In the genomic region with DNA sequence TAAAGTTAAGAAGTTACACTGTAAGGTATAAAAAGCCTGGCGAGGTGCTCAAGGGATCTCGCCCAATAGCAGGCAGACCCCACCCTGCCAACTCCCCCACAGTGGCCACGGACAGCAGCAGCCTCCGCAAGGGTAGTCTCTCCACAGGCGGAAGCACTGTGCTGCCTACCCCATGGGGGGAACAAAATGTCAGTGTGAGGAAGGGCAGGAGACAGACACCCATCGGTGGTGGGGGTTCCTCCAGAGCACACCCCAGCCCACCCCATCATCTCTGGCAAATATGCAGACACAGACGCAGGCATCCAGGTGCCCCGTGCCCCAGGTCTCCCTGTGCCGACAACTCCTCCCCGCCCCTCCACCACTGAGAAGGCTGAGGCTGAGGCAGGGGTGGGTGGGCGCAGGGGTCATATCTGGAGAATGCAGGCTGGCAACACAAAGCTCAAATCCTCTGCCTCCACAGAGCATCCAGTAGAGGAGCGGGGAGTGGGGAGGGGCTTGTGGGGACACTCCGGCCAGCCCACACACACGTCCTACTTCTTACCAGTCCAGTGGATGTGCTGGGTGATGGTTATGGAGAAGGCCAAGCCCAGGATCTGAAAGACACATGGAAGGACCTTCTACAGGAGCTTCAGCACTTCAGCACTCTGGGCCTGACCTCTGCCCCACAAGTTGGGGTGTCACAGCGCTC, we compare ENCODE assay signal across 23 cellular contexts.
A peak's percentile ranks its signal among the peaks of the same experiment; 100 is the strongest.
DNase-seq lines count a peak whose midpoint lies in the region; ATAC-seq, FAIRE-seq and TF ChIP-seq lines count a peak whose summit lies in the region.
"Had no signal": no experiment of that assay in that cellular context is flagged by ENCODE, and none has a peak within 500 bp of the region (broad histone marks: within the 10 kb centered on the region; RNA-seq: fewer than 3 reads in every experiment).

No MANE protein-coding gene starts in this region.

- no peak overlapping the region for H3K4me3 Mint-ChIP-seq in CD14-positive monocyte
- H3K4me3 Mint-ChIP-seq: activated CD4-positive, alpha-beta T cell treated with anti-CD3 and anti-CD28 coated beads, Interleukin-2, amount 10 ng/mL, durations not matched to agents 7 days and 5 days had no signal

- H3K4me2 ChIP-seq in SK-N-SH (no peak overlapping the region; the same call in 1 of the 2 replicates), Karpas-422 (ENCODE audit: low read depth, low read length, poor library complexity, severe bottlenecking) (no peak overlapping the region)

- TF ChIP-seq CTCF in SK-N-SH (IDR thresholded peaks at IDR 0.05): no peak
- TF ChIP-seq CTCF in kidney (IDR thresholded peaks at IDR 0.05; ENCODE audit: borderline replicate concordance, extremely low read depth, insufficient read depth): no peak
- TF ChIP-seq CTCF in CD14-positive monocyte (IDR thresholded peaks at IDR 0.05): no peak

- H3K9ac ChIP-seq in SK-N-SH: no peak overlapping the region
- H3K9ac ChIP-seq in kidney (ENCODE audit: low read length in 2 of 2): no peak overlapping the region
- no peak overlapping the region for H3K9ac ChIP-seq in skeletal muscle tissue (ENCODE audit: low read depth in 1 of 3, low read length in 3 of 3)
- H3K9ac ChIP-seq in Karpas-422 (ENCODE audit: low read length): no peak overlapping the region

- no peaks in the 10 kb centered on the region for H3K9me3 ChIP-seq in SK-N-SH
- H3K9me3 ChIP-seq in MG63: no peaks in the 10 kb centered on the region
- H3K9me3 ChIP-seq in kidney (ENCODE audit: control insufficient read depth in 1 of 2, low read length in 2 of 2): no peaks in the 10 kb centered on the region
- H3K9me3 ChIP-seq in skeletal muscle tissue (ENCODE audit: control insufficient read depth in 3 of 3, low read length in 3 of 3): no peaks in the 10 kb centered on the region
- H3K9me3 ChIP-seq in Karpas-422 (ENCODE audit: low read length): no peaks in the 10 kb centered on the region
- H3K9me3 ChIP-seq: thyroid gland had no signal

- no peak for TF ChIP-seq EP300 in SK-N-SH (IDR thresholded peaks at IDR 0.05; ENCODE audit: borderline replicate concordance in 1 of 2, low read depth in 1 of 2, low read length in 1 of 2)

- no peak for TF ChIP-seq RAD21 in SK-N-SH (IDR thresholded peaks at IDR 0.05; ENCODE audit: low read length)

- no peaks in the 10 kb centered on the region for H3K9me3 Mint-ChIP-seq in CD14-positive monocyte
- H3K9me3 Mint-ChIP-seq: activated CD4-positive, alpha-beta T cell treated with anti-CD3 and anti-CD28 coated beads, Interleukin-2, amount 10 ng/mL, durations not matched to agents 7 days and 5 days; activated T-helper 2 cell treated with anti-CD3 and anti-CD28 coated beads, Interferon-gamma antibody, Interleukin-2, Interleukin-4, amounts not matched to agents 10 μg/mL and 5 μg/mL and 100 μg/mL, durations not matched to agents 14 hours and 24 hours and 36 hours had no signal

- H3K36me3 ChIP-seq in SK-N-SH (replicated peaks in 1 of 2; ENCODE audit: control insufficient read depth in 1 of 2, insufficient read depth in 2 of 2, low read length in 1 of 2): no peaks in the 10 kb centered on the region
- no peaks in the 10 kb centered on the region; the same call in 1 of the 2 replicates for H3K36me3 ChIP-seq in MG63
- no peaks in the 10 kb centered on the region for H3K36me3 ChIP-seq in kidney (ENCODE audit: control insufficient read depth in 1 of 2, insufficient read depth in 2 of 2, low read length in 2 of 2)
- H3K36me3 ChIP-seq in skeletal muscle tissue (ENCODE audit: control insufficient read depth in 3 of 3, insufficient read depth in 3 of 3, low read length in 3 of 3): no peaks in the 10 kb centered on the region
- no peaks in the 10 kb centered on the region for H3K36me3 ChIP-seq in Karpas-422 (ENCODE audit: insufficient read depth, low read length)
- H3K36me3 ChIP-seq: thyroid gland had no signal

- 85% methylated on average over 9 of the region's 15 CpGs for WGBS in SK-N-SH (ENCODE audit: low lambda C conversion rate)

- H3K4me3 ChIP-seq in SK-N-SH (ENCODE audit: low read depth in 2 of 2, low read length in 1 of 2) (no peak overlapping the region), MG63 (peak overlapping the region; percentile 19), kidney (ENCODE audit: low read length in 2 of 2) (no peak overlapping the region), skeletal muscle tissue (ENCODE audit: low read length in 3 of 3) (no peak overlapping the region), Karpas-422 (ENCODE audit: low read length) (no peak overlapping the region)
- H3K4me3 ChIP-seq: K562, thyroid gland had no signal

- H3K4me1 Mint-ChIP-seq in CD14-positive monocyte: peaks cover 3% of the 10 kb centered on the region
- H3K4me1 Mint-ChIP-seq: activated CD4-positive, alpha-beta T cell treated with anti-CD3 and anti-CD28 coated beads, Interleukin-2, amount 10 ng/mL, durations not matched to agents 7 days and 5 days; naive B cell had no signal

- ATAC-seq in SK-N-SH treated with all-trans-retinoic acid at 6 μM for 48 hours: no peak
- ATAC-seq: K562 had no signal

- H3K4me1 ChIP-seq in SK-N-SH (ENCODE audit: control insufficient read depth in 1 of 2, insufficient read depth in 2 of 2, low read depth in 1 of 2, low read length in 1 of 2) (peaks cover 3 to 9% of the 10 kb centered on the region in 2 experiments; a peak in 2 of 4 replicates), kidney (ENCODE audit: control insufficient read depth in 1 of 2, insufficient read depth in 1 of 2, low read depth in 1 of 2, low read length in 2 of 2) (no peaks in the 10 kb centered on the region), skeletal muscle tissue (ENCODE audit: control insufficient read depth in 3 of 3, insufficient read depth in 3 of 3, low read length in 3 of 3) (peaks cover 6 to 8% (median 7%) of the 10 kb centered on the region in 3 donors), Karpas-422 (ENCODE audit: low read length) (no peaks in the 10 kb centered on the region)
- H3K4me1 ChIP-seq: thyroid gland had no signal

- FAIRE-seq in kidney (lab: Jason Lieb, UNC): no peak
- FAIRE-seq: K562 had no signal

- H2AFZ ChIP-seq in SK-N-SH (ENCODE audit: low read depth): peak overlapping the region; percentile 4; the same call in 1 of the 2 replicates
- no peak overlapping the region for H2AFZ ChIP-seq in Karpas-422 (ENCODE audit: low read length)

- CTCF ChIA-PET in SK-N-SH (lab: Yijun Ruan, JAX): interaction anchor here (1.0 to 1.6 kb wide), 4 partner anchors 15 to 158 kb away, joined by 3 to 6 read pairs (median 3); no protein-coding TSS in a partner anchor

- H3K27me3 Mint-ChIP-seq in CD14-positive monocyte (ENCODE audit: low read depth in 3 of 3): peaks cover 0 to 3% (median 2%) of the 10 kb centered on the region in 3 donors

- H3K9me2 ChIP-seq in SK-N-SH (no peaks in the 10 kb centered on the region), Karpas-422 (replicated peaks; ENCODE audit: insufficient read depth, low read length) (no peaks in the 10 kb centered on the region)

- H3K79me2 ChIP-seq in SK-N-SH (ENCODE audit: insufficient read depth) (no peaks in the 10 kb centered on the region), Karpas-422 (ENCODE audit: low read length) (no peaks in the 10 kb centered on the region)

- H3K27ac ChIP-seq in SK-N-SH (ENCODE audit: low read depth in 2 of 2, low read length in 1 of 2): no peak overlapping the region
- H3K27ac ChIP-seq in kidney (ENCODE audit: low read depth in 2 of 2, low read length in 2 of 2): no peak overlapping the region
- H3K27ac ChIP-seq in skeletal muscle tissue (ENCODE audit: low read depth, low read length): peak overlapping the region; percentile 30
- H3K27ac ChIP-seq in Karpas-422 (ENCODE audit: low read length): no peak overlapping the region
- H3K27ac ChIP-seq: 22Rv1, thyroid gland had no signal

- no peaks in the 10 kb centered on the region for H3F3A ChIP-seq in SK-N-SH (replicated peaks; ENCODE audit: insufficient read depth)

- H3K27me3 ChIP-seq in SK-N-SH (ENCODE audit: insufficient read depth): no peaks in the 10 kb centered on the region
- no peaks in the 10 kb centered on the region for H3K27me3 ChIP-seq in MG63
- peaks cover 0 to 6% (median 0%) of the 10 kb centered on the region in 3 donors for H3K27me3 ChIP-seq in skeletal muscle tissue (ENCODE audit: control insufficient read depth in 3 of 3, insufficient read depth in 3 of 3, low read length in 3 of 3)
- no peaks in the 10 kb centered on the region for H3K27me3 ChIP-seq in Karpas-422 (ENCODE audit: low read length)
- H3K27me3 ChIP-seq: thyroid gland had no signal

- POLR2A ChIA-PET in SK-N-SH (lab: Yijun Ruan, JAX): no interaction called here

- H3K27ac Mint-ChIP-seq in CD14-positive monocyte: no peak overlapping the region
- H3K27ac Mint-ChIP-seq: activated CD4-positive, alpha-beta T cell treated with anti-CD3 and anti-CD28 coated beads, Interleukin-2, amount 10 ng/mL, durations not matched to agents 7 days and 5 days; activated T-helper 2 cell treated with anti-CD3 and anti-CD28 coated beads, Interferon-gamma antibody, Interleukin-2, Interleukin-4, amounts not matched to agents 10 μg/mL and 5 μg/mL and 100 μg/mL, durations not matched to agents 14 hours and 24 hours and 36 hours had no signal

- no peaks in the 10 kb centered on the region for H4K20me1 ChIP-seq in SK-N-SH (ENCODE audit: insufficient read depth)
- no peaks in the 10 kb centered on the region for H4K20me1 ChIP-seq in Karpas-422 (ENCODE audit: insufficient read depth, low read depth, low read length)

- peak; percentile 9 for DNase-seq in SK-N-SH
- no peak for DNase-seq in MG63
- DNase-seq in kidney: peak; percentile 38
- no peak for DNase-seq in DMS 273 (lab: John Stamatoyannopoulos, UW; ENCODE audit: unreplicated experiment)
- no peak for DNase-seq in CD14-positive monocyte (ENCODE audit: low spot score)
- no peak for DNase-seq in Karpas-422
- DNase-seq: activated CD4-positive, alpha-beta T cell treated with anti-CD3 and anti-CD28 coated beads, Interleukin-2, amount 10 ng/mL, durations not matched to agents 7 days and 5 days; activated CD8-positive, alpha-beta memory T cell treated with anti-CD3 and anti-CD28 coated beads, Interleukin-2, amount 50 U/mL, for 4 hours; AML-193; GDM1; naive B cell; NCI-H510A; NK-92 treated with Interleukin-12 subunit alpha and Interleukin-12 subunit beta, amount 100 ng/mL, for 24 hours; nucleus accumbens; stimulated activated CD4-positive, alpha-beta T cell treated with anti-CD3 and anti-CD28 coated beads, Interleukin-12 subunit alpha, Interleukin-12 subunit beta, amount 100 ng/mL, for 4 hours; stimulated activated CD4-positive, alpha-beta T cell treated with anti-CD3 and anti-CD28 coated beads, Interleukin-4, amount 100 ng/mL, for 24 hours; stimulated activated naive CD4-positive, alpha-beta T cell; thyroid gland had no signal

- intact Hi-C loops in kidney (cut with DNase I): no loop called here
- intact Hi-C loops in CD14-positive monocyte (cut with micrococcal nuclease): no loop called here

- H3K36me3 Mint-ChIP-seq in CD14-positive monocyte: no peaks in the 10 kb centered on the region
- H3K36me3 Mint-ChIP-seq: naive B cell had no signal

TF ChIP-seq in SK-N-SH, 30 proteins besides CTCF, POLR2A, EP300 and RAD21 (continues in another document):
- TF ChIP-seq CHD2 (IDR thresholded peaks at IDR 0.05; ENCODE audit: low read length, partially characterized antibody) (no peak), MEF2A (IDR thresholded peaks at IDR 0.05; ENCODE audit: borderline replicate concordance, low read depth) (no peak)

Comparison
In these comparisons a context has a peak if more than half of its experiments do, and no peak if none do; other contexts are left out.
1. DNase-seq: peak in SK-N-SH (single experiment) and kidney (single experiment); none in MG63 (single experiment), DMS 273 (single experiment), CD14-positive monocyte (single experiment) and Karpas-422 (single experiment).